ENCODE assay signal across 27 cellular contexts in genomic region chr3:143820466-143821221, GRCh38. TPM values are rescaled to one million over a fixed set of nuclear protein-coding genes. Genes with fewer than 3 reads are reported as not detected.
DNase-seq lines count a peak whose midpoint lies in the region; ATAC-seq lines count a peak whose summit lies in the region.
"Had no signal": no experiment of that assay in that cellular context is flagged by ENCODE, and none has a peak within 500 bp of the region (broad histone marks: within the 10 kb centered on the region; RNA-seq: fewer than 3 reads in every experiment).

No MANE protein-coding gene starts in this region.

- ATAC-seq in HG02970 (IDR thresholded peaks at IDR 0.05; ENCODE audit: low FRiP score, unreplicated experiment) = no peak
- ATAC-seq: GM23338; naive thymus-derived CD4-positive, alpha-beta T cell; sciatic nerve had no signal

- DNase-seq in NK-92 treated with Interleukin-12 subunit alpha and Interleukin-12 subunit beta, amount 100 ng/mL, for 24 hours (lab: John Stamatoyannopoulos, UW) = peak; percentile 32
- DNase-seq in NK-92 (lab: John Stamatoyannopoulos, UW; ENCODE audit: unreplicated experiment) = no peak
- DNase-seq in RPMI8226 = peak; percentile 88
- peak; percentile 15 for DNase-seq in glomerular visceral epithelial cell (ENCODE audit: extremely low spot score)
- DNase-seq in renal cortical epithelial cell (ENCODE audit: low read depth) = peak; percentile 15
- DNase-seq in mesenteric fat pad (ENCODE audit: low spot score) = no peak
- no peak for DNase-seq in cortex of kidney (lab: John Stamatoyannopoulos, UW)
- DNase-seq: 8988T; activated CD4-positive, alpha-beta T cell treated with anti-CD3 and anti-CD28 coated beads, Interleukin-2, amount 50 U/mL, for 1 hour; BE2C; Calu3; cerebellar nuclear complex; effector memory CD4-positive, alpha-beta T cell; KBM-7; mesenchymal stem cell; MV-4-11; naive thymus-derived CD4-positive, alpha-beta T cell; NCI-H526 treated with DMSO at 0.1 percent for 48 hours; SHP77; stimulated activated CD8-positive, alpha-beta memory T cell treated with anti-CD3 and anti-CD28 coated beads, Interleukin-4, amount 100 ng/mL, for 48 hours; T-helper 2 cell; transverse colon; WERI-Rb-1 had no signal

RNA-seq across cellular contexts. Expression of gene SLC9A9, which starts 27.6 kb away (rescaled TPM):
- total RNA-seq in renal cortical epithelial cell (1.0 and 2.4 TPM in 2 replicates), mesenteric fat pad (21.0 TPM)
- total RNA-seq: Daoy had no signal

Comparison
In these comparisons a context has a peak if more than half of its experiments do, and no peak if none do; other contexts are left out.
1. DNase-seq: peak in NK-92 treated with Interleukin-12 subunit alpha and Interleukin-12 subunit beta, amount 100 ng/mL, for 24 hours (single experiment), RPMI8226 (single experiment), glomerular visceral epithelial cell (single experiment) and renal cortical epithelial cell (single experiment); none in NK-92 (single experiment), mesenteric fat pad (single experiment) and cortex of kidney (single experiment).